Comparison of ENCODE assay signal across 8 cellular contexts in genomic region chr5:378976-379742, GRCh38. TPM values are rescaled to one million over a fixed set of nuclear protein-coding genes. Genes with fewer than 3 reads are reported as not detected.
DNase-seq lines count a peak whose midpoint lies in the region; ATAC-seq and TF ChIP-seq lines count a peak whose summit lies in the region.

No MANE protein-coding gene starts in this region.

- H3K27ac ChIP-seq in RWPE2 (ENCODE audit: poor library complexity, severe bottlenecking), result no peak overlapping the region
- peak overlapping the region; percentile 81 for H3K27ac ChIP-seq in brain microvascular endothelial cell
- H3K27ac ChIP-seq in spleen, result no peak overlapping the region

- H3K4me1 ChIP-seq in RWPE2 (ENCODE audit: insufficient read depth, poor library complexity, severe bottlenecking) (no peaks in the 10 kb centered on the region), spleen (peaks cover 0 to 6% (median 2%) of the 10 kb centered on the region in 6 donors)

- intact Hi-C loops in spleen (cut with DNase I; ENCODE audit: low total_unique reads), result no loop called here

- no peak for TF ChIP-seq POLR2A in spleen (IDR thresholded peaks at IDR 0.05)

- no peak overlapping the region for H3K4me3 ChIP-seq in RWPE2 (ENCODE audit: severe bottlenecking)
- H3K4me3 ChIP-seq in brain microvascular endothelial cell (ENCODE audit: low read depth, low read length), result no peak overlapping the region
- no peak overlapping the region for H3K4me3 ChIP-seq in spleen

- DNase-seq in activated CD4-positive, alpha-beta T cell treated with anti-CD3 and anti-CD28 coated beads for 1 hour, result peak; percentile 3
- no peak for DNase-seq in activated CD4-positive, alpha-beta T cell treated with anti-CD3 and anti-CD28 coated beads for 48 hours
- DNase-seq in RWPE2 (ENCODE audit: low spot score) (peak; percentile 40), brain microvascular endothelial cell (no peak), spleen (peak; percentile 58), HEK293T (ENCODE audit: extremely low spot score) (no peak), NOMO-1 treated with dmso at 0.1 percent for 144 hours (lab: John Stamatoyannopoulos, UW; ENCODE audit: unreplicated experiment) (no peak), GOT3 (lab: John Stamatoyannopoulos, UW) (no peak)

- 89 to 93% (median 91%) methylated on average over 16 of the region's 16 CpGs for WGBS in spleen, 5 donors

- no peaks in the 10 kb centered on the region for H3K9me3 ChIP-seq in RWPE2 (ENCODE audit: severe bottlenecking)
- H3K9me3 ChIP-seq in spleen, result peaks cover 0 to 8% (median 0%) of the 10 kb centered on the region in 8 donors

- peaks cover 2% of the 10 kb centered on the region for H3K27me3 ChIP-seq in RWPE2 (ENCODE audit: insufficient read depth, poor library complexity, severe bottlenecking)
- H3K27me3 ChIP-seq in brain microvascular endothelial cell (replicated peaks), result no peaks in the 10 kb centered on the region
- peaks cover 0 to 18% (median under 1%) of the 10 kb centered on the region in 7 donors for H3K27me3 ChIP-seq in spleen (replicated peaks in 1 of 7)

- CTCF ChIA-PET in HEK293T (lab: Yijun Ruan, JAX), result no interaction called here

- POLR2A ChIA-PET in HEK293T (lab: Yijun Ruan, JAX), result no interaction called here

- ATAC-seq in RWPE2 (ENCODE audit: low read depth), result no peak

- H3K36me3 ChIP-seq in RWPE2 (ENCODE audit: low read depth) (no peaks in the 10 kb centered on the region), brain microvascular endothelial cell (replicated peaks) (no peaks in the 10 kb centered on the region), spleen (no peaks in the 10 kb centered on the region)

- TF ChIP-seq CTCF in RWPE2 (IDR thresholded peaks at IDR 0.05; ENCODE audit: poor library complexity, severe bottlenecking) (no peak), brain microvascular endothelial cell (IDR thresholded peaks at IDR 0.05; ENCODE audit: low read depth, low read length, missing control alignments) (no peak), spleen (IDR thresholded peaks at IDR 0.05 in 8 of 11, conservative IDR thresholded peaks at IDR 0.05 in 3 of 11) (no peak)

- in situ Hi-C loops in brain microvascular endothelial cell (cut with HindIII; ENCODE audit: low pct_ligation_motif_present, low sequenced_read_pairs), result no loop called here

TF ChIP-seq in HEK293T, 16 proteins besides CTCF, POLR2A, EP300 and RAD21:
- TF ChIP-seq HDGF (IDR thresholded peaks at IDR 0.05; ENCODE audit: borderline replicate concordance) (no peak), FOXA1 (IDR thresholded peaks at IDR 0.05) (no peak), ARNT (IDR thresholded peaks at IDR 0.05) (no peak), LEF1 (IDR thresholded peaks at IDR 0.05; ENCODE audit: borderline replicate concordance) (no peak), PKNOX1 (IDR thresholded peaks at IDR 0.05) (no peak), SUZ12 (IDR thresholded peaks at IDR 0.05) (no peak), L3MBTL2 (conservative IDR thresholded peaks at IDR 0.05) (no peak), SP1 (IDR thresholded peaks at IDR 0.05) (no peak), NFRKB (IDR thresholded peaks at IDR 0.05) (no peak), FOXK2 (IDR thresholded peaks at IDR 0.05) (no peak), FOXM1 (IDR thresholded peaks at IDR 0.05; ENCODE audit: borderline replicate concordance) (no peak), BHLHE40 (IDR thresholded peaks at IDR 0.05; ENCODE audit: borderline replicate concordance) (no peak), TARDBP (IDR thresholded peaks at IDR 0.05) (no peak), ELF4 (IDR thresholded peaks at IDR 0.05) (no peak)

RNA-seq across cellular contexts. Expression of gene AHRR, which starts 57.6 kb away (rescaled TPM):
- 10 to 100 TPM; 11.2 to 28.5 (median 14.0) TPM for total RNA-seq in spleen
- polyA plus RNA-seq in spleen, result 1 to 10 TPM in 2 of 3 donors, under 1 TPM in 1; 0.96 to 5.4 (median 2.8) TPM

Comparison
In these comparisons a context has a peak if more than half of its experiments do, and no peak if none do; other contexts are left out.
1. DNase-seq: peak in activated CD4-positive, alpha-beta T cell treated with anti-CD3 and anti-CD28 coated beads for 1 hour (single experiment), RWPE2 (single experiment) and spleen (single experiment); none in activated CD4-positive, alpha-beta T cell treated with anti-CD3 and anti-CD28 coated beads for 48 hours (single experiment), brain microvascular endothelial cell (single experiment), HEK293T (single experiment), NOMO-1 treated with dmso at 0.1 percent for 144 hours (single experiment) and GOT3 (single experiment).